In the genomic region with DNA sequence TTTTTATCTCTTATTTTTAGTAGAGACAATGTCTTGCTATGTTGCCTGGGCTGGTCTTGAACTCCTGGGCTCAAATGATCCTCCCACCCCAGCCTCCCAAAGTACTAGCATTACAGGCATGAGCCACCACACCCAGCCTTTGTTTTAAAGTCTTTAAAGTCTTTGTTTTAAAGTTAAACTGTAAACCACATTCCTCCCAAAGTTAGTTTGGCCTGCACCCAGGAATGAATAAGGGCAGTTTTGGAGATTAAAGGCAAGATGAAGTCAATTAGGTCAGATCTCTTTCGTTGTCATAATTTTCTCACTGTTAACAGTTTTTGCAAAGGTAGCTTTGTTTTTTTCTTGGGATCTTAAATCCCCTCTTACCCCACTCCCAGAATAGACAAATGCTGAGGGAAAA, we compare ENCODE assay signal across 1 cellular context.
TF ChIP-seq lines count a peak whose summit lies in the region.

No MANE protein-coding gene starts in this region.

TF ChIP-seq in A549, 52 proteins besides CTCF, POLR2A, EP300 and RAD21 (continued from another document):
- TF ChIP-seq CBX8 (IDR thresholded peaks at IDR 0.05) (no peak), POLR2AphosphoS2 (conservative IDR thresholded peaks at IDR 0.05; ENCODE audit: low read length) (no peak), REST (IDR thresholded peaks at IDR 0.05) (no peak), RCOR1 (IDR thresholded peaks at IDR 0.05; ENCODE audit: low read depth, low read length) (no peak)
- TF ChIP-seq, protein P1, sequence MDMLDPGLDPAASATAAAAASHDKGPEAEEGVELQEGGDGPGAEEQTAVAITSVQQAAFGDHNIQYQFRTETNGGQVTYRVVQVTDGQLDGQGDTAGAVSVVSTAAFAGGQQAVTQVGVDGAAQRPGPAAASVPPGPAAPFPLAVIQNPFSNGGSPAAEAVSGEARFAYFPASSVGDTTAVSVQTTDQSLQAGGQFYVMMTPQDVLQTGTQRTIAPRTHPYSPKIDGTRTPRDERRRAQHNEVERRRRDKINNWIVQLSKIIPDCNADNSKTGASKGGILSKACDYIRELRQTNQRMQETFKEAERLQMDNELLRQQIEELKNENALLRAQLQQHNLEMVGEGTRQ (IDR thresholded peaks at IDR 0.05): no peak
